8 cellular contexts compared by ENCODE assay signal in the genomic region with DNA sequence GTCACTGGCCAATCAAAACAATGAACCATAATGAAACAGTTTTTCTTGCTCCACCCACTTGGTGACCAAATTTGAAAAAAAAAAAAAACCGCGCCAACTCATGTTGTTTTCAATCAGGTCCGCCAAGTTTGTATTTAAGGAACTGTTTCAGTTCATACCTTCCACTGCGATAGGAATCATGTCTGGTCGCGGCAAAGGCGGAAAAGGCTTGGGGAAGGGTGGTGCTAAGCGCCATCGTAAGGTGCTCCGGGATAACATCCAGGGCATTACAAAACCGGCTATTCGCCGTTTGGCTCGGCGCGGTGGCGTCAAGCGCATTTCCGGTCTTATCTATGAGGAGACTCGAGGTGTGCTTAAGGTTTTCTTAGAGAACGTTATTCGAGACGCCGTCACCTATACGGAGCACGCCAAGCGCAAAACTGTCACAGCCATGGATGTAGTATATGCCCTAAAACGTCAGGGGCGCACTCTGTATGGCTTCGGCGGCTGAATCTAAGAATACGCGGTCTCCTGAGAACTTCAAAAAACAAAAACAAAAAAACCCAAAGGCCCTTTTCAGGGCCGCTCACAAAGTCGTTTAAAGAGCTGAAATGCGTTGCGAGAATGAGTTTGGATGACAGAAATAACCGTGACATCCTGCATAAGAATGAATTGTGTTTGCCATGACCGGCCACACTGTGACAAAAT. TPM values are rescaled to one million over a fixed set of nuclear protein-coding genes. Genes with fewer than 3 reads are reported as not detected.
DNase-seq lines count a peak whose midpoint lies in the region; ATAC-seq and TF ChIP-seq lines count a peak whose summit lies in the region.

No MANE protein-coding gene starts in this region.

- H3K36me3 Mint-ChIP-seq in activated T-cell treated with anti-CD3 and anti-CD28 coated beads, Interleukin-2, amount 50 U/mL, for 4 hours (ENCODE audit: insufficient read depth) = no peaks in the 10 kb centered on the region

- H3K9me3 Mint-ChIP-seq in activated T-cell treated with anti-CD3 and anti-CD28 coated beads, Interleukin-2, amount 50 U/mL, for 4 hours = no peaks in the 10 kb centered on the region

- ATAC-seq in GM21447 (IDR thresholded peaks at IDR 0.05; ENCODE audit: unreplicated experiment) = peak; percentile 85
- peak; percentile 95 for ATAC-seq in activated T-cell treated with anti-CD3 and anti-CD28 coated beads, Interleukin-2, amount 50 U/mL, for 4 hours
- ATAC-seq in esophagus mucosa = peak; percentile 92

- peaks cover 7% of the 10 kb centered on the region for H3K4me1 ChIP-seq in HUES6 (ENCODE audit: control insufficient read depth, insufficient read depth, low read length)
- H3K4me1 ChIP-seq in PC-9 (replicated peaks; ENCODE audit: insufficient read depth) = peaks cover 27% of the 10 kb centered on the region
- peaks cover 0 to 8% of the 10 kb centered on the region in 2 donors for H3K4me1 ChIP-seq in muscle layer of duodenum (ENCODE audit: control insufficient read depth in 1 of 2, insufficient read depth in 2 of 2, low read length in 2 of 2)

- TF ChIP-seq CTCF in PC-9 (conservative IDR thresholded peaks at IDR 0.05) = peak; percentile 68

- H3K4me1 Mint-ChIP-seq in activated T-cell treated with anti-CD3 and anti-CD28 coated beads, Interleukin-2, amount 50 U/mL, for 4 hours (ENCODE audit: low read depth) = peaks cover 16% of the 10 kb centered on the region

- no peaks in the 10 kb centered on the region for H3K79me2 ChIP-seq in PC-9 (ENCODE audit: low read depth)

- H3F3A ChIP-seq in PC-9 (ENCODE audit: insufficient read depth, low read depth) = peaks cover 29% of the 10 kb centered on the region

- BruUV-seq in PC-9 (replicated peaks; lab: Mats Ljungman, UMichigan) = TSS peak; percentile 100

- H3K4me2 ChIP-seq in PC-9 = peak overlapping the region; percentile 89

- CTCF ChIA-PET in PC-9 (lab: Charles Lee) = interaction anchor here (0.5 to 1.0 kb wide), 7 partner anchors 8 to 286 kb away, joined by 3 to 11 read pairs (median 6); a partner anchor contains a TSS

- intact Hi-C loops in PC-9 (cut with micrococcal nuclease; ENCODE audit: unreplicated experiment) = loop anchor here (1.0 to 5.0 kb wide), 6 partner anchors 19 to 183 kb away; a partner anchor contains a TSS

- peak overlapping the region; percentile 81 for H3K9ac ChIP-seq in HUES6 (ENCODE audit: low read length)

- no peaks in the 10 kb centered on the region for H3K9me2 ChIP-seq in PC-9 (ENCODE audit: insufficient read depth)

- no peaks in the 10 kb centered on the region for H3K36me3 ChIP-seq in HUES6 (ENCODE audit: control insufficient read depth, insufficient read depth, low read length)
- no peaks in the 10 kb centered on the region for H3K36me3 ChIP-seq in PC-9 (ENCODE audit: low read depth)
- no peaks in the 10 kb centered on the region for H3K36me3 ChIP-seq in muscle layer of duodenum (ENCODE audit: control insufficient read depth in 1 of 2, insufficient read depth in 2 of 2, low read length in 2 of 2)

- H3K9me3 ChIP-seq in HUES6 (ENCODE audit: control insufficient read depth, insufficient read depth, low read depth, low read length) (peaks cover 17% of the 10 kb centered on the region), PC-9 (ENCODE audit: insufficient read depth, low read depth) (no peaks in the 10 kb centered on the region), muscle layer of duodenum (ENCODE audit: control insufficient read depth in 1 of 2, low read length in 2 of 2) (no peaks in the 10 kb centered on the region)

- peaks cover 2% of the 10 kb centered on the region for H3K27me3 Mint-ChIP-seq in activated T-cell treated with anti-CD3 and anti-CD28 coated beads, Interleukin-2, amount 50 U/mL, for 4 hours (ENCODE audit: low read depth)

- peak overlapping the region; percentile 60 for H3K4me3 ChIP-seq in HUES6 (ENCODE audit: low read depth, low read length)
- peak overlapping the region; percentile 65 for H3K4me3 ChIP-seq in PC-9
- H3K4me3 ChIP-seq in muscle layer of duodenum (ENCODE audit: low read depth in 1 of 2, low read length in 2 of 2) = peak overlapping the region; percentile 64 to 76

- H2AFZ ChIP-seq in PC-9 = peak overlapping the region; percentile 25

- H3K27me3 ChIP-seq in HUES6 (ENCODE audit: control insufficient read depth, insufficient read depth, low read length) = no peaks in the 10 kb centered on the region
- no peaks in the 10 kb centered on the region for H3K27me3 ChIP-seq in PC-9 (ENCODE audit: insufficient read depth, low read depth)
- H3K27me3 ChIP-seq in muscle layer of duodenum (ENCODE audit: low read depth, low read length) = no peaks in the 10 kb centered on the region

- POLR2A ChIA-PET in PC-9 (lab: Charles Lee; ENCODE audit: unreplicated experiment) = interaction anchor here (0.5 to 1.9 kb wide), 43 partner anchors 12 to 1369 kb away, joined by 3 to 73 read pairs (median 7); a partner anchor contains a TSS

- H4K20me1 ChIP-seq in PC-9 (ENCODE audit: insufficient read depth) = no peaks in the 10 kb centered on the region

- peak overlapping the region; percentile 85 for H3K4me3 Mint-ChIP-seq in activated T-cell treated with anti-CD3 and anti-CD28 coated beads, Interleukin-2, amount 50 U/mL, for 4 hours

- H3K27ac ChIP-seq in HUES6 (ENCODE audit: low read depth, low read length) = peak overlapping the region; percentile 41; the same call in 1 of the 2 replicates
- H3K27ac ChIP-seq in PC-9 = peak overlapping the region; percentile 78
- H3K27ac ChIP-seq in muscle layer of duodenum (ENCODE audit: low read length) = peak overlapping the region; percentile 95

- peak; percentile 72 for DNase-seq in D341Med (ENCODE audit: low spot score)
- DNase-seq in PC-9 = peak; percentile 87
- peak; percentile 84 for DNase-seq in activated T-cell treated with anti-CD3 and anti-CD28 coated beads, Interleukin-2, amount 50 U/mL, for 4 hours
- peak; percentile 77 for DNase-seq in stimulated activated CD8-positive, alpha-beta memory T cell treated with anti-CD3 and anti-CD28 coated beads, Interleukin-7, amount 100 ng/mL, for 24 hours (ENCODE audit: low read depth)

RNA-seq across cellular contexts. Expression of a gene that starts 16.7 kb away (rescaled TPM):
- 33.3 and 46.0 TPM in 2 replicates for total RNA-seq in PC-9 (2021)
- total RNA-seq in activated T-cell treated with anti-CD3 and anti-CD28 coated beads, Interleukin-2, amount 50 U/mL, for 4 hours = under 1 TPM in 1 of 3 donors, not detected in 2; 0.28 TPM
- total RNA-seq in esophagus mucosa = 4.7 TPM

Comparison
In these comparisons a context has a peak if more than half of its experiments do, and no peak if none do; other contexts are left out.
1. Peak in every context shown above with its lines: DNase-seq, ATAC-seq, H3K4me3 ChIP-seq and H3K27ac ChIP-seq.
2. H3K27ac ChIP-seq: peak in every context shown above with its lines; median percentile 95 in muscle layer of duodenum; 78 in PC-9; 41 in HUES6.